Comparison of ENCODE assay signal across 29 cellular contexts in the genomic region with DNA sequence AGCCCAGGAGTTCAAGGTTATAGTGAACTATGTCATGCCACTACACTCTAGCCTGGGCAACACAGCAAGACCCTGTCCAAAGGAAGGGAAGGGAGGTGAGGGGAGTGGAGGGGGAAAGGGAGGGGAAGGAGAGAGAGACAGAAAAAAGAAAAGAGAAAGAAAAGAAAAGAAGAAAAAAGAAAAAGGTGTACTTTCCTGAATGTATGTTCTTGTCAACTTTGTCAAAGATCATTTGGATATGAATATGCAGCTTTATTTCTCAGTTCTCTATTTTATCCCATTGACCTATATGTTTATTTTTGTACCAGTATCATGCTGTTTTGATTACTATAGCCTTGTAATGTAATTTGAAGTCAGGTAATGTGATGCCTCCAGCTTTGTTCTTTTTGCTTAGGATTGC. TPM values are rescaled to one million over a fixed set of nuclear protein-coding genes. Genes with fewer than 3 reads are reported as not detected.
"Had no signal": no experiment of that assay in that cellular context is flagged by ENCODE, and none has a peak within 500 bp of the region (broad histone marks: within the 10 kb centered on the region; RNA-seq: fewer than 3 reads in every experiment).

No MANE protein-coding gene starts in this region.

- H3K4me3 ChIP-seq: colonic mucosa, coronary artery, dorsolateral prefrontal cortex, esophagus muscularis mucosa, esophagus squamous epithelium, gastrocnemius medialis, gastroesophageal sphincter, heart left ventricle, heart right ventricle had no signal

- H3K4me1 ChIP-seq: colonic mucosa, esophagus muscularis mucosa, esophagus squamous epithelium, foreskin keratinocyte, gastrocnemius medialis, gastroesophageal sphincter, heart left ventricle, heart right ventricle had no signal

- H3K27ac ChIP-seq: colonic mucosa, coronary artery, dorsolateral prefrontal cortex, epithelial cell of prostate, esophagus muscularis mucosa, esophagus squamous epithelium, foreskin keratinocyte, gastrocnemius medialis, gastroesophageal sphincter, heart left ventricle, heart right ventricle had no signal

- H3K27me3 Mint-ChIP-seq: dendritic cell treated with granulocyte-macrophage colony-stimulating factor and Interleukin-4, amounts not matched to agents 40 ng/mL and 50 ng/mL, for 4 days; effector memory CD8-positive, alpha-beta T cell had no signal

- H3K9me3 ChIP-seq: colonic mucosa, esophagus muscularis mucosa, esophagus squamous epithelium, gastrocnemius medialis, gastroesophageal sphincter, heart left ventricle had no signal

- H3K36me3 ChIP-seq: colonic mucosa, esophagus muscularis mucosa, esophagus squamous epithelium, gastrocnemius medialis, gastroesophageal sphincter, heart left ventricle, heart right ventricle had no signal

- H3K27me3 ChIP-seq: colonic mucosa, esophagus muscularis mucosa, esophagus squamous epithelium, foreskin keratinocyte, gastrocnemius medialis, gastroesophageal sphincter, heart left ventricle, heart right ventricle had no signal

- ATAC-seq: effector memory CD8-positive, alpha-beta T cell; esophagus mucosa; foreskin keratinocyte; gastrocnemius medialis; gastroesophageal sphincter; heart left ventricle; heart right ventricle had no signal

- H3K9me3 Mint-ChIP-seq: dendritic cell treated with granulocyte-macrophage colony-stimulating factor and Interleukin-4, amounts not matched to agents 40 ng/mL and 50 ng/mL, for 4 days; endodermal cell had no signal

- H3K27ac Mint-ChIP-seq: dendritic cell treated with granulocyte-macrophage colony-stimulating factor and Interleukin-4, amounts not matched to agents 40 ng/mL and 50 ng/mL, for 4 days; effector memory CD8-positive, alpha-beta T cell; endodermal cell had no signal

- FAIRE-seq: colon, endometrium, endothelial cell of umbilical vein, frontal cortex had no signal

- DNase-seq: colonic mucosa; cortex of kidney; dermis blood vessel endothelial cell; dorsolateral prefrontal cortex; effector CD4-positive, alpha-beta T cell; effector CD8-positive, alpha-beta T cell; effector memory CD4-positive, alpha-beta T cell; effector memory CD8-positive, alpha-beta T cell; endodermal cell; erythroblast; esophagus squamous epithelium; foreskin fibroblast; foreskin keratinocyte; foreskin melanocyte; gastrocnemius medialis; glutamatergic neuron; head of caudate nucleus; heart left ventricle; heart right ventricle had no signal

- H3K4me1 Mint-ChIP-seq: endodermal cell had no signal

- H3K4me3 Mint-ChIP-seq: dendritic cell treated with granulocyte-macrophage colony-stimulating factor and Interleukin-4, amounts not matched to agents 40 ng/mL and 50 ng/mL, for 4 days; effector memory CD8-positive, alpha-beta T cell; endodermal cell had no signal

RNA-seq across cellular contexts. Expression of gene FKBP1C, which starts 30.9 kb away (rescaled TPM):
- total RNA-seq: esophagus mucosa had no signal
